In genomic region chr5:12320331-12320730, GRCh38 we compare ENCODE assay signal across 21 cellular contexts.
"Had no signal": no experiment of that assay in that cellular context is flagged by ENCODE, and none has a peak within 500 bp of the region (broad histone marks: within the 10 kb centered on the region; RNA-seq: fewer than 3 reads in every experiment).

No MANE protein-coding gene starts in this region.

- FAIRE-seq: colon, keratinocyte, small intestine had no signal

- H3K4me1 Mint-ChIP-seq: naive B cell; nephron; stimulated activated effector memory CD8-positive, alpha-beta T cell treated with anti-CD3 and anti-CD28 coated beads, Interleukin-12 subunit alpha, Interleukin-12 subunit beta, amount 100 ng/mL, for 72 hours had no signal

- DNase-seq: cerebellar nuclear complex; effector memory CD8-positive, alpha-beta T cell; esophagus squamous epithelium; foreskin fibroblast; glutamatergic neuron; left ventricle myocardium inferior; lower lobe of right lung; mesenchymal stem cell; naive B cell; small intestine; stimulated activated CD4-positive, alpha-beta T cell treated with anti-CD3 and anti-CD28 coated beads, Interleukin-2, amount 100 ng/mL, for 48 hours; stimulated activated CD8-positive, alpha-beta memory T cell treated with anti-CD3 and anti-CD28 coated beads, Interleukin-4, amount 100 ng/mL, for 48 hours; stimulated activated naive CD8-positive, alpha-beta T cell treated with anti-CD3 and anti-CD28 coated beads, Interleukin-15, Interleukin-2, amounts not matched to agents 100 U/mL and 50 U/mL, for 24 hours; thyroid gland had no signal

- ATAC-seq: effector memory CD8-positive, alpha-beta T cell; gastroesophageal sphincter; stimulated activated effector memory CD8-positive, alpha-beta T cell treated with anti-CD3 and anti-CD28 coated beads, Interleukin-12 subunit alpha, Interleukin-12 subunit beta, amount 100 ng/mL, for 72 hours; stimulated activated naive CD8-positive, alpha-beta T cell treated with anti-CD3 and anti-CD28 coated beads, Interleukin-15, Interleukin-2, amounts not matched to agents 100 U/mL and 50 U/mL, for 24 hours had no signal

- H3K36me3 Mint-ChIP-seq: naive B cell; stimulated activated effector memory CD8-positive, alpha-beta T cell treated with anti-CD3 and anti-CD28 coated beads, Interleukin-12 subunit alpha, Interleukin-12 subunit beta, amount 100 ng/mL, for 72 hours had no signal

- H3K4me3 ChIP-seq: esophagus squamous epithelium, gastroesophageal sphincter, left ventricle myocardium inferior, lower lobe of right lung, suprapubic skin, thyroid gland had no signal

- H3K9me3 Mint-ChIP-seq: nephron had no signal

- H3K27me3 Mint-ChIP-seq: dendritic cell treated with granulocyte-macrophage colony-stimulating factor and Interleukin-4, amounts not matched to agents 40 ng/mL and 50 ng/mL, for 4 days; effector memory CD8-positive, alpha-beta T cell; naive B cell had no signal

- H3K4me3 Mint-ChIP-seq: dendritic cell treated with granulocyte-macrophage colony-stimulating factor and Interleukin-4, amounts not matched to agents 40 ng/mL and 50 ng/mL, for 4 days; effector memory CD8-positive, alpha-beta T cell; naive B cell; nephron; stimulated activated effector memory CD8-positive, alpha-beta T cell treated with anti-CD3 and anti-CD28 coated beads, Interleukin-12 subunit alpha, Interleukin-12 subunit beta, amount 100 ng/mL, for 72 hours had no signal

- H3K27ac Mint-ChIP-seq: dendritic cell treated with granulocyte-macrophage colony-stimulating factor and Interleukin-4, amounts not matched to agents 40 ng/mL and 50 ng/mL, for 4 days; effector memory CD8-positive, alpha-beta T cell; naive B cell; nephron; stimulated activated effector memory CD8-positive, alpha-beta T cell treated with anti-CD3 and anti-CD28 coated beads, Interleukin-12 subunit alpha, Interleukin-12 subunit beta, amount 100 ng/mL, for 72 hours had no signal
